ENCODE assay signal across 9 cellular contexts in the genomic region with DNA sequence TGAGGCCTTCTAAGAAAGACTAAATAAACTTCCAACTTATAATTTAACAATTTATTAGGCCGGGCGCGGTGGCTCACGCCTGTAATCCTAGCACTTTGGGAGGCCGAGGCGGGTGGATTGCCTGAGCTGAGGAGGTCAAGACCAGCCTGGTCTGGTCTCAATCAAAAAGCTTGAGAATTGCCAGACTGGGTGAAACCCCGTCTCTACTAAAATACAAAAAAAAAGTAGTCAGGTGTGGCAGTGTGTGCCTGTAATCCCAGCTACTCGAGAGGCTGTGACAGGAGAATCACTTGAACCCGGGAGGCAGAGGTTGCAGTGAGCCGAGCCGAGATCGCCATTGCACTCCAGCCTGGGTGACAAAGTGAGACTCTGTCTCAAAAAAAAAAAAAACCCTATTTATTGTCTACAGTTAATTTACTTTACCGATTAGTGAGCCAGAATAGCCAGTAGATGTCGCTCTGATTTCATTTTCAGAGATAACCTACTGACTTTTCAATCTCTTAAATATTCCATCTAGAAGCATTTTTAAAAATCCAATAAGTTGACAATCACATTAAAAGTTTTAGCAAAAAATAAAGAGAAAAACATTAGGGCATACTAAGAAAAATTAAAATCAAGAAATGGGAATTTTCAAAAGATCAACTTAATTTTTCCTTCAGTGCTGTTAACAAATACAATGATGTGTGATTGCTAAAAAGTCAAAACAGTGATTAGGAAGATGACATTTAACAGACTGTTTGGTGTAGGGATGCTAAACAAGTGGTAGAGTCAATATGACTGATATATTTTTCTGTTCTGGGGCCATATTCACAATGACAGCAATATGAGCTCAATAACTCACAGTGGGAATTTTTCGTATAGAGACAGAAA. TPM values are rescaled to one million over a fixed set of nuclear protein-coding genes. Genes with fewer than 3 reads are reported as not detected.
DNase-seq lines count a peak whose midpoint lies in the region; ATAC-seq and TF ChIP-seq lines count a peak whose summit lies in the region.
"Had no signal": no experiment of that assay in that cellular context is flagged by ENCODE, and none has a peak within 500 bp of the region (broad histone marks: within the 10 kb centered on the region; RNA-seq: fewer than 3 reads in every experiment).

No MANE protein-coding gene starts in this region.

- H3K36me3 ChIP-seq in CD4-positive, CD25-positive, alpha-beta regulatory T cell (ENCODE audit: control insufficient read depth, insufficient read depth, low read length): no peaks in the 10 kb centered on the region
- no peaks in the 10 kb centered on the region for H3K36me3 ChIP-seq in mesendoderm (ENCODE audit: control insufficient read depth, insufficient read depth, low read length)
- H3K36me3 ChIP-seq: SJSA1 had no signal

- no peak overlapping the region for H3K4me3 ChIP-seq in CD4-positive, CD25-positive, alpha-beta regulatory T cell (ENCODE audit: low read depth, low read length)
- no peak overlapping the region for H3K4me3 ChIP-seq in mesendoderm (ENCODE audit: low read length)
- H3K4me3 ChIP-seq: SJSA1 had no signal

- H3K4ac ChIP-seq in H9 (ENCODE audit: low read depth, low read length): no peak overlapping the region
- H3K4ac ChIP-seq in mesendoderm (ENCODE audit: low read depth, low read length): no peak overlapping the region

- H3K56ac ChIP-seq in H9 (ENCODE audit: insufficient read length, low read depth, low read length) (no peak overlapping the region), mesendoderm (ENCODE audit: low read length) (no peak overlapping the region)

- H3K79me2 ChIP-seq in H9 (ENCODE audit: insufficient read depth, low read length) (no peaks in the 10 kb centered on the region), mesendoderm (ENCODE audit: control insufficient read depth, insufficient read depth, low read length) (no peaks in the 10 kb centered on the region)

- no peaks in the 10 kb centered on the region for H3K4me1 ChIP-seq in CD4-positive, CD25-positive, alpha-beta regulatory T cell (ENCODE audit: control insufficient read depth, insufficient read depth, low read length, poor library complexity, severe bottlenecking)
- H3K4me1 ChIP-seq in H9 (ENCODE audit: insufficient read depth, low read length) (peaks cover 4% of the 10 kb centered on the region), mesendoderm (ENCODE audit: control insufficient read depth, low read depth, low read length) (no peaks in the 10 kb centered on the region)

- H2BK5ac ChIP-seq in H9 (ENCODE audit: insufficient read length, low read length) (no peak overlapping the region), mesendoderm (ENCODE audit: low read length) (no peak overlapping the region)

- H3K27ac Mint-ChIP-seq in CD4-positive, CD25-positive, alpha-beta regulatory T cell: no peak overlapping the region
- peak overlapping the region in 1 of 3 experiments; percentile 35; a peak in 2 of 7 replicates for H3K27ac Mint-ChIP-seq in H9

- peaks cover 13% of the 10 kb centered on the region for H3K27me3 ChIP-seq in CD4-positive, CD25-positive, alpha-beta regulatory T cell (ENCODE audit: control insufficient read depth, insufficient read depth, low read length)
- H3K27me3 ChIP-seq in H9 (ENCODE audit: insufficient read depth, low read length): no peaks in the 10 kb centered on the region
- H3K27me3 ChIP-seq in mesendoderm (ENCODE audit: insufficient read depth, low read length, poor library complexity): no peaks in the 10 kb centered on the region
- H3K27me3 ChIP-seq: SJSA1 had no signal

- no CpG with 5 or more reads among the region's 15 CpGs for WGBS in H9 (ENCODE audit: extremely low coverage, insufficient read length, low lambda C conversion rate)
- no CpG with 5 or more reads among the region's 15 CpGs for WGBS in mesendoderm (ENCODE audit: extremely low coverage, insufficient coverage, low lambda C conversion rate)

- H3K23ac ChIP-seq in H9 (ENCODE audit: insufficient read length, low read depth, low read length) (no peak overlapping the region), mesendoderm (ENCODE audit: low read length) (no peak overlapping the region)

- H4K91ac ChIP-seq in H9 (ENCODE audit: insufficient read length, low read depth, low read length): no peak overlapping the region

- H3T11ph ChIP-seq in H9 (ENCODE audit: low read length): no peak overlapping the region

- no peaks in the 10 kb centered on the region for H4K20me1 ChIP-seq in H9 (ENCODE audit: control insufficient read depth, insufficient read depth, insufficient read length)

- H3K9me3 ChIP-seq in CD4-positive, CD25-positive, alpha-beta regulatory T cell (ENCODE audit: control insufficient read depth in 2 of 2, low read length in 2 of 2): no peaks in the 10 kb centered on the region
- H3K9me3 ChIP-seq in H9 (ENCODE audit: control insufficient read depth, low read depth, low read length): no peaks in the 10 kb centered on the region
- H3K9me3 ChIP-seq: SJSA1 had no signal

- H2AFZ ChIP-seq in H9 (ENCODE audit: low read length): peak overlapping the region; percentile 73

- H3K14ac ChIP-seq in H9 (ENCODE audit: insufficient read depth, low read length): no peak overlapping the region

- H2BK20ac ChIP-seq in H9 (ENCODE audit: low read depth, low read length, poor library complexity, severe bottlenecking): peak overlapping the region; percentile 60

- H3K79me1 ChIP-seq in H9 (ENCODE audit: insufficient read depth, low read depth, low read length, poor library complexity, severe bottlenecking): no peaks in the 10 kb centered on the region
- no peaks in the 10 kb centered on the region for H3K79me1 ChIP-seq in mesendoderm (ENCODE audit: low read length)

- H3K4me3 Mint-ChIP-seq in CD4-positive, CD25-positive, alpha-beta regulatory T cell: no peak overlapping the region
- no peak overlapping the region for H3K4me3 Mint-ChIP-seq in H9

- H2BK120ac ChIP-seq in H9 (ENCODE audit: low read depth, low read length, poor library complexity, severe bottlenecking): no peak overlapping the region
- no peak overlapping the region for H2BK120ac ChIP-seq in mesendoderm (ENCODE audit: low read depth, low read length)

- H3K9ac ChIP-seq in H9 (ENCODE audit: extremely low read depth, insufficient read length, low read length) (no peak overlapping the region), mesendoderm (ENCODE audit: low read length) (no peak overlapping the region)

- no peaks in the 10 kb centered on the region for H3K9me3 Mint-ChIP-seq in CD4-positive, CD25-positive, alpha-beta regulatory T cell
- no peaks in the 10 kb centered on the region; a peak in 1 of 5 replicates for H3K9me3 Mint-ChIP-seq in H9

- ATAC-seq in CD4-positive, CD25-positive, alpha-beta regulatory T cell (ENCODE audit: low read depth in 2 of 2): no peak
- ATAC-seq in HG03520 (IDR thresholded peaks at IDR 0.05; ENCODE audit: unreplicated experiment): no peak
- ATAC-seq in GM19328 (IDR thresholded peaks at IDR 0.05; ENCODE audit: unreplicated experiment): no peak
- no peak for ATAC-seq in GM21526 (IDR thresholded peaks at IDR 0.05; ENCODE audit: low FRiP score, unreplicated experiment)

- no peak overlapping the region for H2BK15ac ChIP-seq in H9 (ENCODE audit: low read depth, low read length)
- H2BK15ac ChIP-seq in mesendoderm (replicated peaks; ENCODE audit: low read depth): no peak overlapping the region

- H4K8ac ChIP-seq in H9 (replicated peaks; ENCODE audit: insufficient read length, low read depth, low read length): no peak overlapping the region
- no peak overlapping the region for H4K8ac ChIP-seq in mesendoderm (ENCODE audit: low read depth, low read length)

- H3K23me2 ChIP-seq in H9 (ENCODE audit: insufficient read length, low read depth, low read length, poor library complexity, severe bottlenecking): peaks cover 4% of the 10 kb centered on the region

- no peaks in the 10 kb centered on the region for H3K4me1 Mint-ChIP-seq in CD4-positive, CD25-positive, alpha-beta regulatory T cell
- peaks cover 36 to 39% of the 10 kb centered on the region in 2 experiments for H3K4me1 Mint-ChIP-seq in H9

- H3K27ac ChIP-seq in CD4-positive, CD25-positive, alpha-beta regulatory T cell (ENCODE audit: insufficient read depth, low read length, poor library complexity, severe bottlenecking): no peak overlapping the region
- no peak overlapping the region for H3K27ac ChIP-seq in H9 (ENCODE audit: insufficient read length, low read depth, low read length)
- no peak overlapping the region for H3K27ac ChIP-seq in mesendoderm (ENCODE audit: low read depth, low read length)
- H3K27ac ChIP-seq: SJSA1 had no signal

- H3K18ac ChIP-seq in H9 (ENCODE audit: insufficient read length, low read depth, low read length) (peak overlapping the region; percentile 48), mesendoderm (ENCODE audit: low read length) (peak overlapping the region; percentile 75)

- no peaks in the 10 kb centered on the region for H3K36me3 Mint-ChIP-seq in CD4-positive, CD25-positive, alpha-beta regulatory T cell
- H3K36me3 Mint-ChIP-seq in H9 (ENCODE audit: insufficient read depth in 1 of 3, low read depth in 3 of 3): no peaks in the 10 kb centered on the region

- H2AK5ac ChIP-seq in H9 (ENCODE audit: insufficient read length, low read length) (no peak overlapping the region), mesendoderm (ENCODE audit: low read length) (no peak overlapping the region)

- no peak overlapping the region for H2BK12ac ChIP-seq in H9 (ENCODE audit: insufficient read length, low read depth, low read length)

- H3K4me2 ChIP-seq in H9 (ENCODE audit: insufficient read depth, insufficient read length, low read length) (no peak overlapping the region), mesendoderm (ENCODE audit: low read length) (no peak overlapping the region)

- H4K5ac ChIP-seq in H9 (ENCODE audit: insufficient read length, low read depth, low read length): no peak overlapping the region
- no peak overlapping the region for H4K5ac ChIP-seq in mesendoderm (ENCODE audit: low read length)

- peak in 2 of 3 donors; percentile 8 to 49 for DNase-seq in CD4-positive, CD25-positive, alpha-beta regulatory T cell
- no peak for DNase-seq in H9
- peak; percentile 7 for DNase-seq in NCI-H748 treated with DMSO at 0.1 percent for 48 hours (lab: John Stamatoyannopoulos, UW)
- peak; percentile 34 for DNase-seq in cerebellum (ENCODE audit: low spot score)
- peak; percentile 73 for DNase-seq in mesendoderm

- TF ChIP-seq CTCF in H9 (conservative IDR thresholded peaks at IDR 0.05): peak; percentile 88

- H3K27me3 Mint-ChIP-seq in CD4-positive, CD25-positive, alpha-beta regulatory T cell: peaks cover 36% of the 10 kb centered on the region
- H3K27me3 Mint-ChIP-seq in H9 (ENCODE audit: low read depth): no peaks in the 10 kb centered on the region

RNA-seq across cellular contexts. Expression of a gene that starts 4.3 kb away (rescaled TPM):
- total RNA-seq in CD4-positive, CD25-positive, alpha-beta regulatory T cell: not detected
- not detected for polyA plus RNA-seq in CD4-positive, CD25-positive, alpha-beta regulatory T cell
- total RNA-seq in H9 (2021) (27.0 and 27.6 TPM in 2 replicates), cerebellum (55.4 TPM)
- 9.4 TPM for polyA plus RNA-seq in mesendoderm (2013, experiment 1 of 2)
- polyA plus RNA-seq in mesendoderm (2013, experiment 2 of 2): 10.0 TPM

RNA-seq across cellular contexts. Expression of a gene that starts 9.8 kb away (rescaled TPM):
- not detected for total RNA-seq in CD4-positive, CD25-positive, alpha-beta regulatory T cell
- not detected for polyA plus RNA-seq in CD4-positive, CD25-positive, alpha-beta regulatory T cell
- 0.09 TPM in 1 of 2 replicates, not detected in the other for total RNA-seq in H9 (2021)
- total RNA-seq in cerebellum: 4.3 TPM
- polyA plus RNA-seq in mesendoderm (2013, experiment 1 of 2): not detected
- polyA plus RNA-seq in mesendoderm (2013, experiment 2 of 2): not detected

Comparison
In these comparisons a context has a peak if more than half of its experiments do, and no peak if none do; other contexts are left out.
1. RNA of a gene that starts 4.3 kb away (total RNA-seq): 55.4 TPM in cerebellum (single experiment) and 27.0 to 27.6 TPM in H9; not detected in CD4-positive, CD25-positive, alpha-beta regulatory T cell (single experiment); every median in the first group is over 10 times any median in the second.